Comparison of ENCODE assay signal across 31 cellular contexts in the genomic region with DNA sequence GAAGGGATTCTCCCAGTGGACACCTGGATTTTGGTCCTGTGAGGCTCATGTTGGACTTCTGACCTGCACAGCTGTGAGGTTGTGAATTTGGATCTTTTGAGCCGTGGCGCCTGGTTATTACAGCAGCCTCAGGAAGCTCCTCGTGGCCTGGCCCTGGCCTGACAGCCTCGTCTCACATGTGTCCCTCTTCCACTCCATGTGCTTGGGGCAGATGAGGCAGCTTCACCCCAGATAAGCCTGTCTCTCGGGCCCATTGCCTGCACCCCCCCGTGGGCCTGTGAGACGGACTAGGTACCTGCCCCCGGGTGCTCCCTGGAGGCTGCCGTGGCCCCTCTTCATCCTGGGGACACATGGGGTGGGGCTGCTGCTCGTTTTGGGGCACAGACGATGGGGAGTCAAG.
"Had no signal": no experiment of that assay in that cellular context is flagged by ENCODE, and none has a peak within 500 bp of the region (broad histone marks: within the 10 kb centered on the region; RNA-seq: fewer than 3 reads in every experiment).

No MANE protein-coding gene starts in this region.

- H3K4me1 Mint-ChIP-seq: neural crest cell; stimulated activated memory B cell treated with anti-CD40 and anti-IgM and Interleukin-4, amounts not matched to agents 10 μg/mL and 1 μg/mL and 100 μg/mL, for 72 hours had no signal

- H3K27ac ChIP-seq: neutrophil, pancreas, prostate gland, skin epidermis, spleen, suprapubic skin, testis, thyroid gland, tibial nerve, upper lobe of left lung, vagina had no signal

- DNase-seq: nephron progenitor cell; nucleus accumbens; pancreas; retina; spleen; stimulated activated CD4-positive, alpha-beta T cell treated with anti-CD3 and anti-CD28 coated beads, Interleukin-12 subunit alpha, Interleukin-12 subunit beta, amount 100 ng/mL, for 4 hours; stimulated activated CD4-positive, alpha-beta T cell treated with anti-CD3 and anti-CD28 coated beads, Interleukin-1b, Interleukin-23, amount 100 ng/mL, for 48 hours; stimulated activated CD4-positive, alpha-beta T cell treated with anti-CD3 and anti-CD28 coated beads, Interleukin-4, amount 100 ng/mL, for 1 hour; stimulated activated CD4-positive, alpha-beta T cell treated with anti-CD3 and anti-CD28 coated beads, Interleukin-4, amount 100 ng/mL, for 4 hours; stimulated activated CD8-positive, alpha-beta memory T cell treated with anti-CD3 and anti-CD28 coated beads, Interleukin-4, amount 100 ng/mL, for 48 hours; stimulated activated naive CD4-positive, alpha-beta T cell; stimulated activated naive CD8-positive, alpha-beta T cell treated with anti-CD3 and anti-CD28 coated beads, Interleukin-15, amount 100 ng/mL, for 72 hours; stimulated activated naive CD8-positive, alpha-beta T cell treated with anti-CD3 and anti-CD28 coated beads, Interleukin-15, Interleukin-2, amounts not matched to agents 100 U/mL and 50 U/mL, for 24 hours; substantia nigra; testis; thyroid gland; trophoblast cell; upper lobe of left lung had no signal

- H3K4me3 ChIP-seq: pancreas, prostate gland, skin epidermis, smooth muscle cell, spleen, suprapubic skin, testis, thyroid gland, tibial nerve, upper lobe of left lung, vagina had no signal

- H3K27me3 Mint-ChIP-seq: naive thymus-derived CD8-positive, alpha-beta T cell; natural killer cell treated with Interleukin-12 subunit alpha and Interleukin-12 subunit beta and Interleukin-15 and Interleukin-18, amount 100 ng/mL, for 72 hours; stimulated activated memory B cell treated with anti-CD40 and anti-IgM and Interleukin-4, amounts not matched to agents 10 μg/mL and 1 μg/mL and 100 μg/mL, for 72 hours; stimulated activated naive CD8-positive, alpha-beta T cell treated with anti-CD3 and anti-CD28 coated beads, Interleukin-15, amount 100 ng/mL, for 72 hours had no signal

- H3K4me3 Mint-ChIP-seq: natural killer cell treated with Interleukin-12 subunit alpha and Interleukin-12 subunit beta and Interleukin-15 and Interleukin-18, amount 100 ng/mL, for 72 hours; nephron progenitor cell; neural crest cell; stimulated activated memory B cell treated with anti-CD40 and anti-IgM and Interleukin-4, amounts not matched to agents 10 μg/mL and 1 μg/mL and 100 μg/mL, for 72 hours; stimulated activated naive CD8-positive, alpha-beta T cell treated with anti-CD3 and anti-CD28 coated beads, Interleukin-15, amount 100 ng/mL, for 72 hours had no signal

- ATAC-seq: naive thymus-derived CD8-positive, alpha-beta T cell; natural killer cell treated with Interleukin-12 subunit alpha and Interleukin-12 subunit beta and Interleukin-15 and Interleukin-18, amount 100 ng/mL, for 72 hours; pancreas; right cardiac atrium; sciatic nerve; stimulated activated memory B cell treated with anti-CD40 and anti-IgM and Interleukin-4, amounts not matched to agents 10 μg/mL and 1 μg/mL and 100 μg/mL, for 72 hours; stimulated activated naive CD8-positive, alpha-beta T cell treated with anti-CD3 and anti-CD28 coated beads, Interleukin-15, amount 100 ng/mL, for 72 hours; stimulated activated naive CD8-positive, alpha-beta T cell treated with anti-CD3 and anti-CD28 coated beads, Interleukin-15, Interleukin-2, amounts not matched to agents 100 U/mL and 50 U/mL, for 24 hours had no signal

- H3K27ac Mint-ChIP-seq: naive thymus-derived CD8-positive, alpha-beta T cell; natural killer cell treated with Interleukin-12 subunit alpha and Interleukin-12 subunit beta and Interleukin-15 and Interleukin-18, amount 100 ng/mL, for 72 hours; nephron progenitor cell; stimulated activated memory B cell treated with anti-CD40 and anti-IgM and Interleukin-4, amounts not matched to agents 10 μg/mL and 1 μg/mL and 100 μg/mL, for 72 hours had no signal

- H3K27me3 ChIP-seq: neutrophil, pancreas, spleen, suprapubic skin, testis, thyroid gland, tibial nerve, upper lobe of left lung, vagina had no signal

- H3K4me1 ChIP-seq: pancreas, prostate gland, spleen, suprapubic skin, testis, thyroid gland, tibial nerve, upper lobe of left lung, vagina had no signal

- H3K9me3 ChIP-seq: pancreas, prostate gland, testis, thyroid gland, vagina had no signal
